In the genomic region with DNA sequence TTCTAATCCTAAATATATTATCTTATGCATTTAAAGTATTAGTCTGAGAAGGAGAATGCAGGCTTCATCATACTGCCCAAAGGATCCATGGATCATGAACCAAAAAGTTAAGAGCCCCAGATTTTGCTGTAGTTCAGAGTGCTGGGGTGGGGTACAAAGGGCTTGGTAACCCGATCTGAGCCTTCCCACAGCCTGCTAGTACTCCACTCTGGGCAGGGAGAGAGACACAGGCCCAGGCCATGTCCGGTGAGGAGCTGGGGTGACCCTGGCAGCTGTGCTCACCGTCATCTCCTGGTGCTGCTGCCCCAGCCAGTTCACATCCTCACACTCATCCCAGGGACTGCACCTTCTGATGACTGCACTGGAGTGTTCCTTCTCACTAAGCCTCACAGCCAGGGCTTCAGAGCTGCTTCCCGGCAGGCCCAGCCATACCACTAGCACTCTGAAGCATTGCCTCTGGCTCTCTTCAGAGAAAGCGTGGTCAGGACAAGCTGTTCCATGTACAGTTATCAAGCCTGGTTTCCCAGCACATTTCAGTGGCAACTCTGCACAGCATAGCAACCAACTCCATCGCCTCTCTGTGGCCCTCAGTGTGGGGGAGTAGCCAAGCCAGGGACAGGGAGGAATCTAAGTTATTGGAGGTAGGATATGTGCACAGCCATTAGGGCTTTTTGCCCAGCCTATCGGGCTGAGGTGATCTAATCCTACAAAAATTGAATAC, we compare ENCODE assay signal across 19 cellular contexts.
A peak's percentile ranks its signal among the peaks of the same experiment; 100 is the strongest.
DNase-seq lines count a peak whose midpoint lies in the region; ATAC-seq, FAIRE-seq and TF ChIP-seq lines count a peak whose summit lies in the region.
"Had no signal": no experiment of that assay in that cellular context is flagged by ENCODE, and none has a peak within 500 bp of the region (broad histone marks: within the 10 kb centered on the region; RNA-seq: fewer than 3 reads in every experiment).

No MANE protein-coding gene starts in this region.

- no peak for TF ChIP-seq RAD21 in H1 (IDR thresholded peaks at IDR 0.05 in 1 of 2, conservative IDR thresholded peaks at IDR 0.05 in 1 of 2; ENCODE audit: low read depth in 2 of 2, low read length in 2 of 2)

- H3K4me1 ChIP-seq in H1 (replicated peaks in 1 of 4; ENCODE audit: control insufficient read depth in 3 of 4, insufficient read depth in 4 of 4, low read length in 3 of 4), result peaks cover 0 to 6% (median 2%) of the 10 kb centered on the region in 4 experiments; a peak in 4 of 7 replicates
- H3K4me1 ChIP-seq in tibial artery, result peaks cover 0 to 72% (median 46%) of the 10 kb centered on the region in 4 donors

- H3K18ac ChIP-seq in H1 (ENCODE audit: extremely low read depth, low read length), result peak overlapping the region; percentile 44; the same call in 1 of the 2 replicates

- H3K27me3 Mint-ChIP-seq in activated T-helper 17 cell treated with anti-CD3 and anti-CD28 coated beads, Interleukin-2, amount 50 U/mL, for 72 hours, result peaks cover 4% of the 10 kb centered on the region
- H3K27me3 Mint-ChIP-seq: activated CD4-positive, alpha-beta memory T cell treated with anti-CD3 and anti-CD28 coated beads for 36 hours; activated naive CD8-positive, alpha-beta T cell treated with anti-CD3 and anti-CD28 coated beads, Interleukin-2, amount 10 ng/mL, durations not matched to agents 7 days and 5 days; activated T-cell treated with anti-CD3 and anti-CD28 coated beads, Interleukin-2, amount 50 U/mL, for 24 hours; memory B cell had no signal

- no peak overlapping the region for H4K8ac ChIP-seq in H1 (ENCODE audit: extremely low read depth, insufficient read depth, low read length)

- no peak overlapping the region for H3K4ac ChIP-seq in H1 (replicated peaks; ENCODE audit: insufficient read length, low read depth, low read length)

- H3K4me2 ChIP-seq in H1 (ENCODE audit: insufficient read depth in 1 of 2, low read depth in 2 of 2, low read length in 2 of 2), result no peak overlapping the region

- H3K27me3 ChIP-seq in H1 (replicated peaks in 1 of 4; ENCODE audit: control insufficient read depth in 3 of 4, extremely low read depth in 1 of 4, insufficient read depth in 3 of 4, low read length in 3 of 4), result no peaks in the 10 kb centered on the region
- H3K27me3 ChIP-seq in tibial artery, result no peaks in the 10 kb centered on the region
- H3K27me3 ChIP-seq: gastrocnemius medialis, stomach had no signal

- POLR2A ChIA-PET in H1 (lab: Charles Lee; ENCODE audit: partially characterized antibody), result no interaction called here

- H3K9me3 Mint-ChIP-seq in activated T-helper 17 cell treated with anti-CD3 and anti-CD28 coated beads, Interleukin-2, amount 50 U/mL, for 72 hours, result no peaks in the 10 kb centered on the region
- H3K9me3 Mint-ChIP-seq: activated CD4-positive, alpha-beta memory T cell treated with anti-CD3 and anti-CD28 coated beads for 36 hours; activated naive CD8-positive, alpha-beta T cell treated with anti-CD3 and anti-CD28 coated beads, Interleukin-2, amount 10 ng/mL, durations not matched to agents 7 days and 5 days; activated T-cell treated with anti-CD3 and anti-CD28 coated beads, Interleukin-2, amount 50 U/mL, for 24 hours; memory B cell had no signal

- H2AFZ ChIP-seq in H1 (ENCODE audit: low read length), result peak overlapping the region; percentile 89

- H3K36me3 ChIP-seq in H1 (ENCODE audit: control insufficient read depth in 2 of 4, insufficient read depth in 4 of 4, low read length in 3 of 4) (no peaks in the 10 kb centered on the region), tibial artery (no peaks in the 10 kb centered on the region)
- H3K36me3 ChIP-seq: gastrocnemius medialis, stomach had no signal

- no peaks in the 10 kb centered on the region for H4K20me1 ChIP-seq in H1 (replicated peaks in 1 of 2; ENCODE audit: control insufficient read depth in 1 of 2, insufficient read depth in 2 of 2, low read length in 2 of 2)

- CTCF ChIA-PET in H1 (lab: Charles Lee; ENCODE audit: partially characterized antibody), result interaction anchor here (0.5 kb wide), 1 partner anchor 617 kb away, joined by 4 read pairs; no protein-coding TSS in a partner anchor

- H3K79me1 ChIP-seq in H1 (ENCODE audit: low read depth, low read length), result no peaks in the 10 kb centered on the region

- H2BK15ac ChIP-seq in H1 (ENCODE audit: low read length), result no peak overlapping the region; the same call in 1 of the 2 replicates

- H3K36me3 Mint-ChIP-seq in activated T-helper 17 cell treated with anti-CD3 and anti-CD28 coated beads, Interleukin-2, amount 50 U/mL, for 72 hours (ENCODE audit: low read depth), result no peaks in the 10 kb centered on the region
- H3K36me3 Mint-ChIP-seq: activated CD4-positive, alpha-beta memory T cell treated with anti-CD3 and anti-CD28 coated beads for 36 hours; activated naive CD8-positive, alpha-beta T cell treated with anti-CD3 and anti-CD28 coated beads, Interleukin-2, amount 10 ng/mL, durations not matched to agents 7 days and 5 days; memory B cell had no signal

- ATAC-seq in activated T-helper 17 cell treated with anti-CD3 and anti-CD28 coated beads, Interleukin-2, amount 50 U/mL, for 72 hours (replicated peaks), result no peak
- ATAC-seq: gastrocnemius medialis had no signal

- WGBS in H1 (ENCODE audit: extremely low coverage in 1 of 2, insufficient coverage in 1 of 2, insufficient read length in 1 of 2, insufficient replicate concordance in 2 of 2, low coverage in 1 of 2, low lambda C conversion rate in 2 of 2, missing lambda C conversion rate in 1 of 2), 2 experiments, result 82% methylated on average over 7 of the region's 7 CpGs; no CpG with 5 or more reads in 1 of the 2 experiments

- no peaks in the 10 kb centered on the region for H3K9me3 ChIP-seq in H1 (ENCODE audit: insufficient read depth in 2 of 2, low read depth in 1 of 2, low read length in 1 of 2)
- no peaks in the 10 kb centered on the region for H3K9me3 ChIP-seq in tibial artery
- H3K9me3 ChIP-seq: gastrocnemius medialis, stomach had no signal

- TF ChIP-seq EP300 in H1 (IDR thresholded peaks at IDR 0.05; ENCODE audit: borderline replicate concordance in 1 of 2, low read depth in 2 of 2, low read length in 2 of 2), result no peak

- no peak overlapping the region; the same call in 1 of the 2 replicates for H2BK12ac ChIP-seq in H1 (ENCODE audit: low read depth, low read length)

- H2BK5ac ChIP-seq in H1 (ENCODE audit: low read depth, low read length), result no peak overlapping the region

- H2BK120ac ChIP-seq in H1 (replicated peaks; ENCODE audit: low read depth, low read length), result no peak overlapping the region

- H3K23ac ChIP-seq in H1 (ENCODE audit: insufficient read length), result no peak overlapping the region

- no peaks in the 10 kb centered on the region for H3K23me2 ChIP-seq in H1 (ENCODE audit: low read depth, low read length)

- no peak overlapping the region for H2AK5ac ChIP-seq in H1 (ENCODE audit: low read depth, low read length)

- H3K56ac ChIP-seq in H1 (replicated peaks; ENCODE audit: insufficient read length, low read depth, low read length), result no peak overlapping the region

- H3K79me2 ChIP-seq in H1 (ENCODE audit: control insufficient read depth in 1 of 2, insufficient read depth in 2 of 2, low read length in 2 of 2), result no peaks in the 10 kb centered on the region

- no peak for FAIRE-seq in H1 (lab: Jason Lieb, UNC)

- no peak overlapping the region for H4K91ac ChIP-seq in H1 (replicated peaks; ENCODE audit: insufficient read length, low read length)

- DNase-seq in M059J (ENCODE audit: low read depth) (peak; percentile 24), H1 (ENCODE audit: low read depth in 1 of 2, low spot score in 2 of 2) (no peak), iPS-NIHi11 (ENCODE audit: low spot score) (peak; percentile 30), tibial artery (peak; percentile 42 to 74), NCI-H345 treated with DMSO at 0.1 percent for 48 hours (lab: John Stamatoyannopoulos, UW; ENCODE audit: unreplicated experiment) (no peak), NCI-H510A (lab: John Stamatoyannopoulos, UW) (no peak)
- DNase-seq: activated CD4-positive, alpha-beta memory T cell treated with anti-CD3 and anti-CD28 coated beads for 36 hours; activated naive CD8-positive, alpha-beta T cell treated with anti-CD3 and anti-CD28 coated beads, Interleukin-2, amount 10 ng/mL, durations not matched to agents 7 days and 5 days; activated T-cell treated with anti-CD3 and anti-CD28 coated beads, Interleukin-2, amount 50 U/mL, for 24 hours; gastrocnemius medialis; MM.1S; NCI-H2029; NCI-H524; retina; stomach; T-helper 1 cell had no signal

- H3K4me3 ChIP-seq in H1 (ENCODE audit: extremely low read depth in 1 of 4, insufficient read depth in 2 of 4, low read depth in 3 of 4, low read length in 4 of 4), result no peak overlapping the region
- no peak overlapping the region for H3K4me3 ChIP-seq in tibial artery
- H3K4me3 ChIP-seq: gastrocnemius medialis, stomach had no signal

- TF ChIP-seq CTCF in H1 (IDR thresholded peaks at IDR 0.05; ENCODE audit: control extremely low read depth in 1 of 3, insufficient read depth in 1 of 3, low read depth in 1 of 3, low read length in 3 of 3), result no peak
- no peak for TF ChIP-seq CTCF in tibial artery (IDR thresholded peaks at IDR 0.05)

- H3K27ac ChIP-seq in H1 (ENCODE audit: low read depth, low read length), result no peak overlapping the region
- H3K27ac ChIP-seq in tibial artery, result peak overlapping the region; percentile 55 to 75
- H3K27ac ChIP-seq: gastrocnemius medialis, VCaP had no signal

- no peak overlapping the region for H4K5ac ChIP-seq in H1 (ENCODE audit: insufficient read length, low read depth, low read length)

- H3K9ac ChIP-seq in H1 (replicated peaks in 1 of 4; ENCODE audit: extremely low read depth in 1 of 4, low read depth in 3 of 4, low read length in 3 of 4), result no peak overlapping the region

- H3K27ac Mint-ChIP-seq in activated T-helper 17 cell treated with anti-CD3 and anti-CD28 coated beads, Interleukin-2, amount 50 U/mL, for 72 hours, result no peak overlapping the region
- H3K27ac Mint-ChIP-seq: activated CD4-positive, alpha-beta memory T cell treated with anti-CD3 and anti-CD28 coated beads for 36 hours; activated naive CD8-positive, alpha-beta T cell treated with anti-CD3 and anti-CD28 coated beads, Interleukin-2, amount 10 ng/mL, durations not matched to agents 7 days and 5 days; activated T-cell treated with anti-CD3 and anti-CD28 coated beads, Interleukin-2, amount 50 U/mL, for 24 hours; memory B cell had no signal

- no peak overlapping the region for H2BK20ac ChIP-seq in H1 (ENCODE audit: low read length)

- no peaks in the 10 kb centered on the region for H3K4me1 Mint-ChIP-seq in activated T-helper 17 cell treated with anti-CD3 and anti-CD28 coated beads, Interleukin-2, amount 50 U/mL, for 72 hours
- H3K4me1 Mint-ChIP-seq: activated naive CD8-positive, alpha-beta T cell treated with anti-CD3 and anti-CD28 coated beads, Interleukin-2, amount 10 ng/mL, durations not matched to agents 7 days and 5 days; memory B cell had no signal

- TF ChIP-seq POLR2A in H1 (IDR thresholded peaks at IDR 0.05; ENCODE audit: control extremely low read depth in 1 of 2, low read depth in 2 of 2, low read length in 2 of 2), result no peak

- H3K14ac ChIP-seq in H1 (ENCODE audit: insufficient read length), result peak overlapping the region; percentile 14

- intact Hi-C loops in tibial artery (cut with DNase I; ENCODE audit: low total_unique reads), result no loop called here

- no peak overlapping the region for H3K4me3 Mint-ChIP-seq in activated T-helper 17 cell treated with anti-CD3 and anti-CD28 coated beads, Interleukin-2, amount 50 U/mL, for 72 hours
- H3K4me3 Mint-ChIP-seq: activated CD4-positive, alpha-beta memory T cell treated with anti-CD3 and anti-CD28 coated beads for 36 hours; activated naive CD8-positive, alpha-beta T cell treated with anti-CD3 and anti-CD28 coated beads, Interleukin-2, amount 10 ng/mL, durations not matched to agents 7 days and 5 days; activated T-cell treated with anti-CD3 and anti-CD28 coated beads, Interleukin-2, amount 50 U/mL, for 24 hours; memory B cell had no signal

Comparison
In these comparisons a context has a peak if more than half of its experiments do, and no peak if none do; other contexts are left out.
1. DNase-seq: peak in M059J (single experiment), iPS-NIHi11 (single experiment) and tibial artery (2 of 2); none in H1 (0 of 2), NCI-H345 treated with DMSO at 0.1 percent for 48 hours (single experiment) and NCI-H510A (single experiment).